In the genomic region with DNA sequence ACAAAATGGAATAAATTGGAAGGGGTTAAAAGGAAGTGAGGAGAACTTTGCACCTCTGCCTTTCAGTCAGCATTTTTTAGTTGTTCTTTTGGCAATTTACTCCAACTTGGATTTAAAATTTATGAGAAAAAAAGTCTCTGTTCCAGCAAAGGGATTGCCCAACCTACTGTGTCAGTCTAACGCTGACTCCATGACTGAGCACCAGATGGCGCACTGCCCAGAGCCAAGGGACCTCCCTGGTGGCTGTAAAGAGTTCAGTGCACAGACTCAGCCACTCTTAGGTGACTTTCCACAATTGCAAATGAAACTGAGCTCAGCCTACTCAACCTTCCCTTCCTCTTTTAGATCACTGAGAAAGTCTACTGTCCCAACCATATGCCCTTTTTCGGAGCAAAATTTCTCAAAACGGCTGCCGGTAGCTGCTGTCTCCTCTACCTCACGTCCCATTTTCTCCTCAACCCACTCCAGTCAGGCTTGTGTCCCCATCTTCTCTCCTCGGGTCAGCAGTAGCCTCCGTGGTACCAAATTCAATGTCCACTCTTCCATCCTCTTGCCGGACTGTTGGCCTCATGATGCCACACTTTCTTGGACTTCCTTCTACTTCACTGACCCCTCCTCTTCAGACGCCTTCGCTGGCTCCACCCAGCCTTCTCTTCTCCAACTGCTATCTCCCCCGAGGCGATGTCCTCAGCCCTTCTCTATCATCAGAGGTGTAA, we compare ENCODE assay signal across 9 cellular contexts. TPM values are rescaled to one million over a fixed set of nuclear protein-coding genes. Genes with fewer than 3 reads are reported as not detected.
A peak's percentile ranks its signal among the peaks of the same experiment; 100 is the strongest.
DNase-seq lines count a peak whose midpoint lies in the region; TF ChIP-seq lines count a peak whose summit lies in the region.
"Had no signal": no experiment of that assay in that cellular context is flagged by ENCODE, and none has a peak within 500 bp of the region (broad histone marks: within the 10 kb centered on the region; RNA-seq: fewer than 3 reads in every experiment).

No MANE protein-coding gene starts in this region.

- in situ Hi-C loops in GM23248 (cut with MboI), result no loop called here

- 76% methylated on average over 13 of the region's 13 CpGs for WGBS in GM23248 (ENCODE audit: low coverage in 1 of 2, low lambda C conversion rate in 2 of 2, missing lambda C conversion rate in 2 of 2), 2 experiments

- peak overlapping the region; percentile 3 for H3K4me3 Mint-ChIP-seq in progenitor cell of endocrine pancreas (ENCODE audit: low read depth)
- H3K4me3 Mint-ChIP-seq: mesothelial cell of epicardium had no signal

- H3K27me3 ChIP-seq in GM06990 (replicated peaks; ENCODE audit: control insufficient read depth, insufficient read depth, low read length) (no peaks in the 10 kb centered on the region), GM23248 (replicated peaks; ENCODE audit: insufficient read depth) (no peaks in the 10 kb centered on the region)

- H3K9ac ChIP-seq in GM23248, result no peak overlapping the region

- peak overlapping the region; percentile 47 for H3K4me2 ChIP-seq in GM23248 (ENCODE audit: unreplicated experiment)

- peaks cover 35% of the 10 kb centered on the region for H3K4me1 ChIP-seq in GM23248 (ENCODE audit: insufficient read depth)

- peak overlapping the region; percentile 96 for H3K27ac Mint-ChIP-seq in progenitor cell of endocrine pancreas
- H3K27ac Mint-ChIP-seq: mesothelial cell of epicardium had no signal

- H4K20me1 ChIP-seq in GM23248 (ENCODE audit: insufficient read depth), result no peaks in the 10 kb centered on the region

- H3K4me1 Mint-ChIP-seq in progenitor cell of endocrine pancreas (ENCODE audit: low read depth), result peaks cover 40% of the 10 kb centered on the region
- H3K4me1 Mint-ChIP-seq: mesothelial cell of epicardium had no signal

- H3K36me3 Mint-ChIP-seq in progenitor cell of endocrine pancreas (ENCODE audit: insufficient read depth), result no peaks in the 10 kb centered on the region
- H3K36me3 Mint-ChIP-seq: mesothelial cell of epicardium had no signal

- peak overlapping the region; percentile 53 for H3K27ac ChIP-seq in GM23248

- DNase-seq in GM06990 (ENCODE audit: extremely low read depth, insufficient read length), result peak; percentile 40
- DNase-seq in GM23248, result peak; percentile 88
- DNase-seq in KG1 (lab: John Stamatoyannopoulos, UW), result peak; percentile 45
- peak; percentile 66 for DNase-seq in SHP77 treated with DMSO at 0.1 percent for 48 hours (lab: John Stamatoyannopoulos, UW)
- peak; percentile 21 for DNase-seq in activated T-helper 9 cell treated with anti-CD3 and anti-CD28 coated beads, Interleukin-2, amount 50 U/mL, for 16 hours (ENCODE audit: low read depth)
- DNase-seq in glomerular visceral epithelial cell (ENCODE audit: extremely low spot score), result peak; percentile 58
- DNase-seq in progenitor cell of endocrine pancreas (ENCODE audit: low spot score, unreplicated experiment), result peak; percentile 20
- DNase-seq in cerebellar nuclear complex (lab: John Stamatoyannopoulos, UW), result no peak

- no peaks in the 10 kb centered on the region for H3K9me2 ChIP-seq in GM23248 (ENCODE audit: insufficient read depth)

- H3K4me3 ChIP-seq in GM06990 (replicated peaks; ENCODE audit: low read depth, low read length), result peak overlapping the region; percentile 18; the same call in 1 of the 2 replicates
- H3K4me3 ChIP-seq in GM23248, result no peak overlapping the region

- H2AFZ ChIP-seq in GM23248, result no peak overlapping the region

- no peaks in the 10 kb centered on the region for H3K79me2 ChIP-seq in GM23248 (ENCODE audit: insufficient read depth)

- H3K9me3 Mint-ChIP-seq in progenitor cell of endocrine pancreas (ENCODE audit: low read depth), result peaks cover 9% of the 10 kb centered on the region
- H3K9me3 Mint-ChIP-seq: mesothelial cell of epicardium had no signal

- no peaks in the 10 kb centered on the region for H3K9me3 ChIP-seq in GM23248 (ENCODE audit: low read depth)

- no peaks in the 10 kb centered on the region for H3K27me3 Mint-ChIP-seq in progenitor cell of endocrine pancreas

- TF ChIP-seq CTCF in GM06990 (IDR thresholded peaks at IDR 0.05; ENCODE audit: insufficient read depth, low read length, poor library complexity, severe bottlenecking), result peak; percentile 95
- peak; percentile 76 for TF ChIP-seq CTCF in progenitor cell of endocrine pancreas (IDR thresholded peaks at IDR 0.05; ENCODE audit: unreplicated experiment)

- H3K36me3 ChIP-seq in GM06990 (ENCODE audit: control insufficient read depth, insufficient read depth, low read length) (no peaks in the 10 kb centered on the region), GM23248 (ENCODE audit: low read depth) (no peaks in the 10 kb centered on the region)

- H3F3A ChIP-seq in GM23248 (ENCODE audit: insufficient read depth), result peaks cover 25% of the 10 kb centered on the region

RNA-seq across cellular contexts. Expression of a gene that starts 38.7 kb away (rescaled TPM):
- total RNA-seq in GM23248 (2014; rRNA removed; shearing (Covaris generic)), result 0.11 TPM in 1 of 2 replicates, not detected in the other
- 0.51 TPM in 1 of 2 replicates, not detected in the other for polyA plus RNA-seq in GM23248 (2016; fragmentation: Nextera tagmentation; extraction: Ambion mirVana)
- 4.6 and 10.7 TPM in 2 replicates for total RNA-seq in progenitor cell of endocrine pancreas
- total RNA-seq: mesothelial cell of epicardium had no signal

RNA-seq across cellular contexts. Expression of a gene that starts 53.7 kb away (rescaled TPM):
- 64.0 and 68.4 TPM in 2 replicates for total RNA-seq in GM23248 (2014; rRNA removed; shearing (Covaris generic))
- polyA plus RNA-seq in GM23248 (2016; fragmentation: Nextera tagmentation; extraction: Ambion mirVana), result 95.1 and 96.0 TPM in 2 replicates
- 29.7 and 33.6 TPM in 2 replicates for total RNA-seq in progenitor cell of endocrine pancreas

Comparison
In these comparisons a context has a peak if more than half of its experiments do, and no peak if none do; other contexts are left out.
1. DNase-seq: peak in GM06990 (single experiment), GM23248 (single experiment), KG1 (single experiment), SHP77 treated with DMSO at 0.1 percent for 48 hours (single experiment), activated T-helper 9 cell treated with anti-CD3 and anti-CD28 coated beads, Interleukin-2, amount 50 U/mL, for 16 hours (single experiment), glomerular visceral epithelial cell (single experiment) and progenitor cell of endocrine pancreas (single experiment); none in cerebellar nuclear complex (0 of 2).